In genomic region chr1:154405762-154406571, GRCh38 we compare ENCODE assay signal across 8 cellular contexts. TPM values are rescaled to one million over a fixed set of nuclear protein-coding genes. Genes with fewer than 3 reads are reported as not detected.
DNase-seq lines count a peak whose midpoint lies in the region; ATAC-seq and TF ChIP-seq lines count a peak whose summit lies in the region.

No MANE protein-coding gene starts in this region.

- DNase-seq in BJ (ENCODE audit: low read depth) (no peak), NCI-H1694 treated with DMSO at 0.1 percent for 48 hours (lab: John Stamatoyannopoulos, UW) (peak; percentile 40), myocyte (ENCODE audit: low read depth) (peak; percentile 97)
- peak; percentile 57 for DNase-seq in activated CD8-positive, alpha-beta memory T cell treated with anti-CD3 and anti-CD28 coated beads, Interleukin-2, amount 10 ng/mL, durations not matched to agents 7 days and 5 days

- H3K36me3 ChIP-seq in BJ (ENCODE audit: control insufficient read depth, insufficient read depth, low read length): no peaks in the 10 kb centered on the region
- no peaks in the 10 kb centered on the region for H3K36me3 ChIP-seq in stomach smooth muscle (ENCODE audit: control insufficient read depth in 2 of 2, insufficient read depth in 2 of 2, low read length in 2 of 2)

- H3K36me3 Mint-ChIP-seq in activated CD8-positive, alpha-beta memory T cell treated with anti-CD3 and anti-CD28 coated beads, Interleukin-2, amount 10 ng/mL, durations not matched to agents 7 days and 5 days: no peaks in the 10 kb centered on the region

- no peaks in the 10 kb centered on the region for H3K9me3 ChIP-seq in stomach smooth muscle (ENCODE audit: control insufficient read depth in 2 of 2, low read length in 2 of 2)

- peak; percentile 61 for TF ChIP-seq CTCF in BJ (IDR thresholded peaks at IDR 0.05; ENCODE audit: insufficient read depth, low read depth, low read length)

- ATAC-seq in GM19324 (IDR thresholded peaks at IDR 0.05; ENCODE audit: low FRiP score, unreplicated experiment) (peak; percentile 19), esophagus mucosa (peak; percentile 53), GM19452 (IDR thresholded peaks at IDR 0.05; ENCODE audit: unreplicated experiment) (no peak)
- peak; percentile 15 for ATAC-seq in activated CD8-positive, alpha-beta memory T cell treated with anti-CD3 and anti-CD28 coated beads, Interleukin-2, amount 10 ng/mL, durations not matched to agents 7 days and 5 days

- peaks cover 63% of the 10 kb centered on the region for H3K4me1 Mint-ChIP-seq in activated CD8-positive, alpha-beta memory T cell treated with anti-CD3 and anti-CD28 coated beads, Interleukin-2, amount 10 ng/mL, durations not matched to agents 7 days and 5 days

- H3K27me3 Mint-ChIP-seq in activated CD8-positive, alpha-beta memory T cell treated with anti-CD3 and anti-CD28 coated beads, Interleukin-2, amount 10 ng/mL, durations not matched to agents 7 days and 5 days: peaks cover 46% of the 10 kb centered on the region

- peak overlapping the region; percentile 90 to 93 for H3K9ac ChIP-seq in stomach smooth muscle (ENCODE audit: low read length in 2 of 2)

- H3K9me3 Mint-ChIP-seq in activated CD8-positive, alpha-beta memory T cell treated with anti-CD3 and anti-CD28 coated beads, Interleukin-2, amount 10 ng/mL, durations not matched to agents 7 days and 5 days (ENCODE audit: low read depth): no peaks in the 10 kb centered on the region

- H3K27me3 ChIP-seq in BJ (ENCODE audit: control insufficient read depth, insufficient read depth, low read length) (peaks cover 7% of the 10 kb centered on the region), stomach smooth muscle (ENCODE audit: control insufficient read depth in 1 of 2, insufficient read depth in 2 of 2, low read length in 2 of 2) (no peaks in the 10 kb centered on the region)

- POLR2A ChIA-PET in BJ (lab: Charles Lee): no interaction called here

- CTCF ChIA-PET in BJ (lab: Yijun Ruan, JAX): interaction anchor here (0.6 to 3.5 kb wide), 10 partner anchors 10 to 81 kb away, joined by 3 to 16 read pairs (median 4); partner anchors contain the start of gene ATP8B2
- CTCF ChIA-PET in activated CD8-positive, alpha-beta memory T cell treated with anti-CD3 and anti-CD28 coated beads, Interleukin-2, amount 10 ng/mL, durations not matched to agents 7 days and 5 days (lab: Charles Lee): interaction anchor here (0.6 to 3.2 kb wide), 5 partner anchors 21 to 319 kb away, joined by 3 to 13 read pairs (median 3); no protein-coding TSS in a partner anchor

- peak overlapping the region; percentile 59 for H3K4me3 Mint-ChIP-seq in activated CD8-positive, alpha-beta memory T cell treated with anti-CD3 and anti-CD28 coated beads, Interleukin-2, amount 10 ng/mL, durations not matched to agents 7 days and 5 days

- peak overlapping the region; percentile 97 for H3K27ac ChIP-seq in stomach smooth muscle (ENCODE audit: low read length)

- no peak overlapping the region for H3K27ac Mint-ChIP-seq in activated CD8-positive, alpha-beta memory T cell treated with anti-CD3 and anti-CD28 coated beads, Interleukin-2, amount 10 ng/mL, durations not matched to agents 7 days and 5 days

- H3K4me3 ChIP-seq in BJ (ENCODE audit: low read depth, low read length): peak overlapping the region; percentile 79
- peak overlapping the region; percentile 84 to 90 for H3K4me3 ChIP-seq in stomach smooth muscle (ENCODE audit: low read length in 2 of 2)

- peaks cover 60% of the 10 kb centered on the region for H3K4me1 ChIP-seq in stomach smooth muscle (ENCODE audit: control insufficient read depth, insufficient read depth, low read length)

RNA-seq across cellular contexts. Expression of gene IL6R, which starts 0.8 kb away (rescaled TPM):
- polyA plus RNA-seq in BJ (2011; rRNA removed): 3.2 and 6.8 TPM in 2 replicates
- polyA minus RNA-seq in BJ (2011; rRNA and poly(A)+ RNA removed): 3.0 and 6.7 TPM in 2 replicates
- total RNA-seq in activated CD8-positive, alpha-beta memory T cell treated with anti-CD3 and anti-CD28 coated beads, Interleukin-2, amount 10 ng/mL, durations not matched to agents 7 days and 5 days: under 1 TPM; 0.53 to 0.66 TPM
- 6.1 TPM for total RNA-seq in esophagus mucosa
- 1.6 and 5.4 TPM in 2 replicates for total RNA-seq in myocyte
- 0.18 TPM for polyA plus RNA-seq in myocyte (2012)
